ENCODE assay signal across 11 cellular contexts in genomic region chr1:59877108-59877682, GRCh38. TPM values are rescaled to one million over a fixed set of nuclear protein-coding genes. Genes with fewer than 3 reads are reported as not detected.
"Had no signal": no experiment of that assay in that cellular context is flagged by ENCODE, and none has a peak within 500 bp of the region (broad histone marks: within the 10 kb centered on the region; RNA-seq: fewer than 3 reads in every experiment).

No MANE protein-coding gene starts in this region.

- H3K9me3 ChIP-seq: HAP-1 had no signal

- H3K36me3 ChIP-seq: HAP-1 had no signal

- H3K27ac ChIP-seq: GM23248 had no signal

- H3K9ac ChIP-seq: GM23248 had no signal

- DNase-seq: GM23248, GOT3, H7, H9, HCEC 1CT, HFFc6 had no signal

- H3K4me2 ChIP-seq: GM23338 had no signal

- H2AFZ ChIP-seq: GM23248, GM23338 had no signal

- H3K4me3 ChIP-seq: GM23248, GM23338, HAP-1 had no signal

- ATAC-seq: HCT116 had no signal

- H3K4me1 ChIP-seq: HAP-1 had no signal

- FAIRE-seq: H1, H54 had no signal

RNA-seq across cellular contexts. Expression of gene CYP2J2, which starts 49.4 kb away (rescaled TPM):
- total RNA-seq: GM23248 had no signal
- polyA plus RNA-seq: GM23248 had no signal
